Comparison of ENCODE assay signal across 27 cellular contexts in genomic region chr5:106321242-106321641, GRCh38.
DNase-seq lines count a peak whose midpoint lies in the region; ATAC-seq and TF ChIP-seq lines count a peak whose summit lies in the region.
"Had no signal": no experiment of that assay in that cellular context is flagged by ENCODE, and none has a peak within 500 bp of the region (broad histone marks: within the 10 kb centered on the region; RNA-seq: fewer than 3 reads in every experiment).

No MANE protein-coding gene starts in this region.

- no peak for TF ChIP-seq CTCF in WTC11 (IDR thresholded peaks at IDR 0.05)

- CTCF ChIA-PET in WTC11 (lab: Charles Lee), result no interaction called here

- DNase-seq in 8988T (peak; percentile 6), HT1080 (ENCODE audit: low read depth) (peak; percentile 45), WTC11 (ENCODE audit: low spot score) (no peak), iris pigment epithelial cell (ENCODE audit: low read depth) (peak; percentile 27), NCI-H1092 treated with DMSO at 0.1 percent for 48 hours (lab: John Stamatoyannopoulos, UW) (no peak), NCI-H226 (no peak), amygdala (lab: John Stamatoyannopoulos, UW) (no peak)
- no peak for DNase-seq in naive thymus-derived CD8-positive, alpha-beta T cell
- DNase-seq: activated CD4-positive, alpha-beta T cell treated with anti-CD3 and anti-CD28 coated beads, Interleukin-2, amount 50 U/mL, for 1 hour; activated naive CD4-positive, alpha-beta T cell treated with anti-CD3 and anti-CD28 coated beads, Interleukin-2, amount 50 U/mL, for 16 hours; dermis blood vessel endothelial cell; DMS53; GM23248; head of caudate nucleus; naive B cell; NCI-H1105; NCI-H2029 treated with DMSO at 0.1 percent for 48 hours; NCI-H774; ovary; Right ventricle myocardium superior; stimulated activated CD4-positive, alpha-beta T cell treated with anti-CD3 and anti-CD28 coated beads, Interleukin-12 subunit alpha, Interleukin-12 subunit beta, amount 100 ng/mL, for 4 hours; stimulated activated naive CD4-positive, alpha-beta T cell treated with Interleukin-2 at 50 U/mL for 16 hours; WERI-Rb-1 had no signal

- H3K27me3 Mint-ChIP-seq in WTC11 (ENCODE audit: low read depth), result no peaks in the 10 kb centered on the region
- H3K27me3 Mint-ChIP-seq in naive thymus-derived CD8-positive, alpha-beta T cell, result no peaks in the 10 kb centered on the region
- H3K27me3 Mint-ChIP-seq: B cell; central memory CD8-positive, alpha-beta T cell; naive B cell had no signal

- peak overlapping the region; percentile 37 for H3K27ac Mint-ChIP-seq in WTC11
- no peak overlapping the region for H3K27ac Mint-ChIP-seq in naive thymus-derived CD8-positive, alpha-beta T cell
- H3K27ac Mint-ChIP-seq: activated T-helper 1 cell treated with anti-CD3 and anti-CD28 coated beads, Interleukin-12 subunit alpha, Interleukin-12 subunit beta, Interleukin-2, Interleukin-4 antibody, amounts not matched to agents 30 ng/mL and 10 ng/mL and 1 ng/mL, durations not matched to agents 14 hours and 24 hours and 36 hours; B cell; naive B cell; T-helper 2 cell treated with Interferon-gamma antibody and Interleukin-4, amounts not matched to agents 5 μg/mL and 100 μg/mL, for 36 hours had no signal

- no peaks in the 10 kb centered on the region; the same call in 1 of the 2 replicates for H3K36me3 Mint-ChIP-seq in WTC11
- no peaks in the 10 kb centered on the region for H3K36me3 Mint-ChIP-seq in naive thymus-derived CD8-positive, alpha-beta T cell
- H3K36me3 Mint-ChIP-seq: naive B cell had no signal

- H3K9me3 Mint-ChIP-seq in WTC11, result peaks cover under 1% of the 10 kb centered on the region
- H3K9me3 Mint-ChIP-seq in naive thymus-derived CD8-positive, alpha-beta T cell, result peaks cover 0 to 17% (median 4%) of the 10 kb centered on the region in 9 donors

- POLR2A ChIA-PET in WTC11 (lab: Charles Lee), result no interaction called here
- POLR2A ChIA-PET in naive thymus-derived CD8-positive, alpha-beta T cell (lab: Charles Lee), result no interaction called here

- H3K4me3 Mint-ChIP-seq in WTC11, result no peak overlapping the region
- no peak overlapping the region for H3K4me3 Mint-ChIP-seq in naive thymus-derived CD8-positive, alpha-beta T cell
- H3K4me3 Mint-ChIP-seq: activated T-helper 1 cell treated with anti-CD3 and anti-CD28 coated beads, Interleukin-12 subunit alpha, Interleukin-12 subunit beta, Interleukin-2, Interleukin-4 antibody, amounts not matched to agents 30 ng/mL and 10 ng/mL and 1 ng/mL, durations not matched to agents 14 hours and 24 hours and 36 hours; B cell; central memory CD8-positive, alpha-beta T cell; naive B cell; T-helper 2 cell treated with Interferon-gamma antibody and Interleukin-4, amounts not matched to agents 5 μg/mL and 100 μg/mL, for 36 hours had no signal

- no peaks in the 10 kb centered on the region for H3K4me1 Mint-ChIP-seq in WTC11
- no peaks in the 10 kb centered on the region for H3K4me1 Mint-ChIP-seq in naive thymus-derived CD8-positive, alpha-beta T cell
- H3K4me1 Mint-ChIP-seq: B cell; central memory CD8-positive, alpha-beta T cell; naive B cell had no signal

- ATAC-seq in WTC11, result peak; percentile 34; the same call in 1 of the 2 replicates
- no peak for ATAC-seq in naive thymus-derived CD8-positive, alpha-beta T cell

TF ChIP-seq in WTC11, 78 proteins besides CTCF, POLR2A, EP300 and RAD21 (continues in another document):
- TF ChIP-seq EMX1 (CRISPR knock-in tag; IDR thresholded peaks at IDR 0.05) (no peak), PRRX2 (CRISPR knock-in tag; IDR thresholded peaks at IDR 0.05) (no peak), PRDM15 (CRISPR knock-in tag; IDR thresholded peaks at IDR 0.05) (no peak), ZBTB21 (CRISPR knock-in tag; IDR thresholded peaks at IDR 0.05; ENCODE audit: borderline replicate concordance) (no peak), MYBL2 (CRISPR knock-in tag; IDR thresholded peaks at IDR 0.05) (no peak), ZNF121 (CRISPR knock-in tag; IDR thresholded peaks at IDR 0.05) (no peak)
- TF ChIP-seq, protein P1, sequence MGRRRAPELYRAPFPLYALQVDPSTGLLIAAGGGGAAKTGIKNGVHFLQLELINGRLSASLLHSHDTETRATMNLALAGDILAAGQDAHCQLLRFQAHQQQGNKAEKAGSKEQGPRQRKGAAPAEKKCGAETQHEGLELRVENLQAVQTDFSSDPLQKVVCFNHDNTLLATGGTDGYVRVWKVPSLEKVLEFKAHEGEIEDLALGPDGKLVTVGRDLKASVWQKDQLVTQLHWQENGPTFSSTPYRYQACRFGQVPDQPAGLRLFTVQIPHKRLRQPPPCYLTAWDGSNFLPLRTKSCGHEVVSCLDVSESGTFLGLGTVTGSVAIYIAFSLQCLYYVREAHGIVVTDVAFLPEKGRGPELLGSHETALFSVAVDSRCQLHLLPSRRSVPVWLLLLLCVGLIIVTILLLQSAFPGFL (CRISPR knock-in tag; IDR thresholded peaks at IDR 0.05; ENCODE audit: borderline replicate concordance), result no peak
- TF ChIP-seq, protein P2, sequence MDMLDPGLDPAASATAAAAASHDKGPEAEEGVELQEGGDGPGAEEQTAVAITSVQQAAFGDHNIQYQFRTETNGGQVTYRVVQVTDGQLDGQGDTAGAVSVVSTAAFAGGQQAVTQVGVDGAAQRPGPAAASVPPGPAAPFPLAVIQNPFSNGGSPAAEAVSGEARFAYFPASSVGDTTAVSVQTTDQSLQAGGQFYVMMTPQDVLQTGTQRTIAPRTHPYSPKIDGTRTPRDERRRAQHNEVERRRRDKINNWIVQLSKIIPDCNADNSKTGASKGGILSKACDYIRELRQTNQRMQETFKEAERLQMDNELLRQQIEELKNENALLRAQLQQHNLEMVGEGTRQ (CRISPR knock-in tag; IDR thresholded peaks at IDR 0.05), result no peak
- TF ChIP-seq, protein P3, sequence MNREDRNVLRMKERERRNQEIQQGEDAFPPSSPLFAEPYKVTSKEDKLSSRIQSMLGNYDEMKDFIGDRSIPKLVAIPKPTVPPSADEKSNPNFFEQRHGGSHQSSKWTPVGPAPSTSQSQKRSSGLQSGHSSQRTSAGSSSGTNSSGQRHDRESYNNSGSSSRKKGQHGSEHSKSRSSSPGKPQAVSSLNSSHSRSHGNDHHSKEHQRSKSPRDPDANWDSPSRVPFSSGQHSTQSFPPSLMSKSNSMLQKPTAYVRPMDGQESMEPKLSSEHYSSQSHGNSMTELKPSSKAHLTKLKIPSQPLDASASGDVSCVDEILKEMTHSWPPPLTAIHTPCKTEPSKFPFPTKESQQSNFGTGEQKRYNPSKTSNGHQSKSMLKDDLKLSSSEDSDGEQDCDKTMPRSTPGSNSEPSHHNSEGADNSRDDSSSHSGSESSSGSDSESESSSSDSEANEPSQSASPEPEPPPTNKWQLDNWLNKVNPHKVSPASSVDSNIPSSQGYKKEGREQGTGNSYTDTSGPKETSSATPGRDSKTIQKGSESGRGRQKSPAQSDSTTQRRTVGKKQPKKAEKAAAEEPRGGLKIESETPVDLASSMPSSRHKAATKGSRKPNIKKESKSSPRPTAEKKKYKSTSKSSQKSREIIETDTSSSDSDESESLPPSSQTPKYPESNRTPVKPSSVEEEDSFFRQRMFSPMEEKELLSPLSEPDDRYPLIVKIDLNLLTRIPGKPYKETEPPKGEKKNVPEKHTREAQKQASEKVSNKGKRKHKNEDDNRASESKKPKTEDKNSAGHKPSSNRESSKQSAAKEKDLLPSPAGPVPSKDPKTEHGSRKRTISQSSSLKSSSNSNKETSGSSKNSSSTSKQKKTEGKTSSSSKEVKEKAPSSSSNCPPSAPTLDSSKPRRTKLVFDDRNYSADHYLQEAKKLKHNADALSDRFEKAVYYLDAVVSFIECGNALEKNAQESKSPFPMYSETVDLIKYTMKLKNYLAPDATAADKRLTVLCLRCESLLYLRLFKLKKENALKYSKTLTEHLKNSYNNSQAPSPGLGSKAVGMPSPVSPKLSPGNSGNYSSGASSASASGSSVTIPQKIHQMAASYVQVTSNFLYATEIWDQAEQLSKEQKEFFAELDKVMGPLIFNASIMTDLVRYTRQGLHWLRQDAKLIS (CRISPR knock-in tag; IDR thresholded peaks at IDR 0.05; ENCODE audit: borderline replicate concordance), result no peak
- TF ChIP-seq, protein P4, sequence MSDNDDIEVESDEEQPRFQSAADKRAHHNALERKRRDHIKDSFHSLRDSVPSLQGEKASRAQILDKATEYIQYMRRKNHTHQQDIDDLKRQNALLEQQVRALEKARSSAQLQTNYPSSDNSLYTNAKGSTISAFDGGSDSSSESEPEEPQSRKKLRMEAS (CRISPR knock-in tag; IDR thresholded peaks at IDR 0.05), result no peak

Comparison
In these comparisons a context has a peak if more than half of its experiments do, and no peak if none do; other contexts are left out.
1. DNase-seq: peak in 8988T (single experiment), HT1080 (single experiment) and iris pigment epithelial cell (single experiment); none in WTC11 (single experiment), NCI-H1092 treated with DMSO at 0.1 percent for 48 hours (single experiment), NCI-H226 (single experiment), naive thymus-derived CD8-positive, alpha-beta T cell (0 of 10) and amygdala (0 of 56).